Comparison of ENCODE assay signal across 10 cellular contexts in the genomic region with DNA sequence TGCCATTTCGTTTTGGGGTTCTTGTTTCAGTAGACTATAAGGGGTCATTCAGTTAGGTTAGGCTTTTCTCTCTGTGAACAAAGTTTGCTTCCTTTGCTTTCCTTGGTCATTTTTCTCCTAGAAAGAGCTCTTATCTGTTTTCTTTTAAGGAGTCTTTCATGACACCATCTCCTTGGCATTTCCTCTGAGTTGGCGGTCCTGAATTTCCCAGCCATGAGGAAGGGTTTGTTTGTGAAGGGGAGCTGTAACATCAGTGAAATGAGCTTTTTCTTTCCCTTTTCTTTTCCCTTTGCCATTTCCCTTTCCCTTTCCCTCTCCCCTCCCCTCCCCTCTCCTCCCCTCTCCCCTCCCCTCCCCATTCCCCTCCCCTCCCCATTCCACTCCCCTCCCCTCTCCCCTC.
DNase-seq lines count a peak whose midpoint lies in the region; ATAC-seq, FAIRE-seq and TF ChIP-seq lines count a peak whose summit lies in the region.
"Had no signal": no experiment of that assay in that cellular context is flagged by ENCODE, and none has a peak within 500 bp of the region (broad histone marks: within the 10 kb centered on the region; RNA-seq: fewer than 3 reads in every experiment).

No MANE protein-coding gene starts in this region.

- H3F3A ChIP-seq in PC-9 (ENCODE audit: insufficient read depth, low read depth), result peaks cover 64% of the 10 kb centered on the region

- H3K36me3 ChIP-seq in BJ (ENCODE audit: control insufficient read depth, insufficient read depth, low read length), result no peaks in the 10 kb centered on the region; the same call in 1 of the 2 replicates
- peaks cover 6% of the 10 kb centered on the region; the same call in 1 of the 2 replicates for H3K36me3 ChIP-seq in PC-9 (ENCODE audit: low read depth)
- H3K36me3 ChIP-seq: ovary had no signal

- no TSS peak for BruUV-seq in PC-9 (replicated peaks; lab: Mats Ljungman, UMichigan)

- TF ChIP-seq CTCF in BJ (IDR thresholded peaks at IDR 0.05; ENCODE audit: insufficient read depth, low read depth, low read length), result no peak
- TF ChIP-seq CTCF in PC-9 (conservative IDR thresholded peaks at IDR 0.05), result no peak
- no peak for TF ChIP-seq CTCF in epithelial cell of esophagus (IDR thresholded peaks at IDR 0.05; ENCODE audit: insufficient read depth, low read depth, low read length, missing control alignments)
- TF ChIP-seq CTCF in neural crest cell (conservative IDR thresholded peaks at IDR 0.05), result no peak

- no peaks in the 10 kb centered on the region for H3K27me3 ChIP-seq in BJ (ENCODE audit: control insufficient read depth, insufficient read depth, low read length)
- no peaks in the 10 kb centered on the region for H3K27me3 ChIP-seq in PC-9 (ENCODE audit: insufficient read depth, low read depth)
- H3K27me3 ChIP-seq: ovary had no signal

- H3K27me3 Mint-ChIP-seq in neural crest cell (ENCODE audit: low read depth), result no peaks in the 10 kb centered on the region

- CTCF ChIA-PET in BJ (lab: Yijun Ruan, JAX), result interaction anchor here (0.9 to 1.0 kb wide), 3 partner anchors 11 to 89 kb away, joined by 3 read pairs; no protein-coding TSS in a partner anchor
- CTCF ChIA-PET in PC-9 (lab: Charles Lee), result interaction anchor here (0.6 to 0.7 kb wide), 4 partner anchors 13 to 196 kb away, joined by 3 to 24 read pairs (median 4); no protein-coding TSS in a partner anchor

- H3K36me3 Mint-ChIP-seq in neural crest cell (ENCODE audit: low read depth), result peaks cover 7% of the 10 kb centered on the region

- H3K4me3 Mint-ChIP-seq in neural crest cell, result peak overlapping the region; percentile 14

- ATAC-seq in GM19397 (IDR thresholded peaks at IDR 0.05; ENCODE audit: unreplicated experiment) (no peak), HG03175 (IDR thresholded peaks at IDR 0.05; ENCODE audit: unreplicated experiment) (no peak)

- FAIRE-seq in GM12892 (lab: Jason Lieb, UNC), result no peak

- POLR2A ChIA-PET in BJ (lab: Charles Lee) (interaction anchor here (0.5 to 0.6 kb wide), 2 partner anchors 77 to 451 kb away, joined by 3 to 5 read pairs; a partner anchor contains a TSS), PC-9 (lab: Charles Lee; ENCODE audit: unreplicated experiment) (interaction anchor here (0.6 to 0.7 kb wide), 6 partner anchors 8 to 1007 kb away, joined by 3 to 6 read pairs (median 4); no protein-coding TSS in a partner anchor)

- H3K4me3 ChIP-seq in BJ (ENCODE audit: low read depth, low read length), result no peak overlapping the region
- H3K4me3 ChIP-seq in PC-9, result peak overlapping the region; percentile 28; the same call in 1 of the 2 replicates
- H3K4me3 ChIP-seq in epithelial cell of esophagus (ENCODE audit: low read length), result no peak overlapping the region
- H3K4me3 ChIP-seq: ovary had no signal

- DNase-seq in BJ (ENCODE audit: low read depth) (peak; percentile 81), PC-9 (peak; percentile 55 to 91), epithelial cell of esophagus (ENCODE audit: low read depth) (peak; percentile 87), neural crest cell (ENCODE audit: low read depth, low spot score) (no peak), hippocampal formation (lab: John Stamatoyannopoulos, UW) (no peak), GM12892 (ENCODE audit: insufficient read length) (no peak)
- DNase-seq: NCI-H1105 treated with DMSO at 0.1 percent for 48 hours had no signal

- peaks cover 3% of the 10 kb centered on the region; the same call in 1 of the 2 replicates for H4K20me1 ChIP-seq in PC-9 (ENCODE audit: insufficient read depth)

- peaks cover 69% of the 10 kb centered on the region for H3K4me1 Mint-ChIP-seq in neural crest cell

- H2AFZ ChIP-seq in PC-9, result no peak overlapping the region

- H3K79me2 ChIP-seq in PC-9 (ENCODE audit: low read depth), result peaks cover 91% of the 10 kb centered on the region

- H3K9me3 ChIP-seq in PC-9 (ENCODE audit: insufficient read depth, low read depth), result no peaks in the 10 kb centered on the region
- H3K9me3 ChIP-seq: ovary had no signal

- intact Hi-C loops in PC-9 (cut with micrococcal nuclease; ENCODE audit: unreplicated experiment), result no loop called here

- no peak overlapping the region for H3K27ac Mint-ChIP-seq in neural crest cell (ENCODE audit: unreplicated experiment)

- H3K4me1 ChIP-seq in PC-9 (replicated peaks; ENCODE audit: insufficient read depth), result peaks cover 67% of the 10 kb centered on the region

- no peak for TF ChIP-seq POLR2A in GM12892 (IDR thresholded peaks at IDR 0.05; ENCODE audit: low read depth, low read length)

- H3K27ac ChIP-seq in PC-9, result peak overlapping the region; percentile 73
- H3K27ac ChIP-seq: ovary had no signal

- H3K4me2 ChIP-seq in PC-9, result peak overlapping the region; percentile 51

- peaks cover 3% of the 10 kb centered on the region for H3K9me3 Mint-ChIP-seq in neural crest cell

- no peaks in the 10 kb centered on the region; the same call in 1 of the 2 replicates for H3K9me2 ChIP-seq in PC-9 (ENCODE audit: insufficient read depth)

Comparison
In these comparisons a context has a peak if more than half of its experiments do, and no peak if none do; other contexts are left out.
1. DNase-seq: peak in BJ (single experiment), PC-9 (2 of 2) and epithelial cell of esophagus (single experiment); none in neural crest cell (single experiment), hippocampal formation (0 of 2) and GM12892 (single experiment).